ENCODE assay signal across 8 cellular contexts in genomic region chr12:122891661-122892525, GRCh38. TPM values are rescaled to one million over a fixed set of nuclear protein-coding genes. Genes with fewer than 3 reads are reported as not detected.
DNase-seq lines count a peak whose midpoint lies in the region; ATAC-seq, FAIRE-seq and TF ChIP-seq lines count a peak whose summit lies in the region.

No MANE protein-coding gene starts in this region.

- peaks cover 81% of the 10 kb centered on the region for H3K79me2 ChIP-seq in neural progenitor cell (ENCODE audit: low read depth)

- DNase-seq in COLO829 (ENCODE audit: low spot score) (peak; percentile 77), NCI-H82 treated with DMSO at 0.1 percent for 48 hours (lab: John Stamatoyannopoulos, UW; ENCODE audit: unreplicated experiment) (peak; percentile 44), neural progenitor cell (ENCODE audit: low spot score) (peak; percentile 64), pancreas (no peak), ovary (no peak)
- no peak for DNase-seq in effector memory CD8-positive, alpha-beta T cell
- no peak for DNase-seq in activated CD4-positive, alpha-beta memory T cell treated with anti-CD3 and anti-CD28 coated beads for 36 hours

- H3K36me3 ChIP-seq in neural progenitor cell (no peaks in the 10 kb centered on the region), pancreas (no peaks in the 10 kb centered on the region), ovary (no peaks in the 10 kb centered on the region)

- no peaks in the 10 kb centered on the region for H3K27me3 Mint-ChIP-seq in effector memory CD8-positive, alpha-beta T cell
- peaks cover 11% of the 10 kb centered on the region for H3K27me3 Mint-ChIP-seq in neural progenitor cell (ENCODE audit: insufficient read depth, low read depth)
- H3K27me3 Mint-ChIP-seq in activated CD4-positive, alpha-beta memory T cell treated with anti-CD3 and anti-CD28 coated beads for 36 hours: peaks cover 4% of the 10 kb centered on the region

- H3K4me1 ChIP-seq in neural progenitor cell (peaks cover 53% of the 10 kb centered on the region), pancreas (peaks cover 57 to 73% (median 60%) of the 10 kb centered on the region in 3 donors), ovary (ENCODE audit: insufficient read depth) (peaks cover 18% of the 10 kb centered on the region)

- H3K4me2 ChIP-seq in neural progenitor cell: peak overlapping the region; percentile 72

- H3K27me3 ChIP-seq in neural progenitor cell (peaks cover 42% of the 10 kb centered on the region), pancreas (no peaks in the 10 kb centered on the region), ovary (no peaks in the 10 kb centered on the region)

- H3K27ac ChIP-seq in neural progenitor cell (peak overlapping the region; percentile 40), pancreas (peak overlapping the region in 2 of 4 donors; percentile 83 to 96), ovary (no peak overlapping the region)

- no peak for ATAC-seq in effector memory CD8-positive, alpha-beta T cell (replicated peaks)
- ATAC-seq in pancreas (no peak), GM18858 (IDR thresholded peaks at IDR 0.05; ENCODE audit: unreplicated experiment) (no peak)

- TF ChIP-seq POLR2A in ovary (IDR thresholded peaks at IDR 0.05): no peak

- peaks cover 0 to 8% of the 10 kb centered on the region in 2 donors for H3K9me3 Mint-ChIP-seq in effector memory CD8-positive, alpha-beta T cell
- no peaks in the 10 kb centered on the region for H3K9me3 Mint-ChIP-seq in neural progenitor cell
- peaks cover 7% of the 10 kb centered on the region for H3K9me3 Mint-ChIP-seq in activated CD4-positive, alpha-beta memory T cell treated with anti-CD3 and anti-CD28 coated beads for 36 hours

- H3K36me3 Mint-ChIP-seq in effector memory CD8-positive, alpha-beta T cell (ENCODE audit: insufficient read depth): peaks cover 58% of the 10 kb centered on the region
- H3K36me3 Mint-ChIP-seq in neural progenitor cell: peaks cover 2% of the 10 kb centered on the region
- peaks cover 3% of the 10 kb centered on the region for H3K36me3 Mint-ChIP-seq in activated CD4-positive, alpha-beta memory T cell treated with anti-CD3 and anti-CD28 coated beads for 36 hours

- CTCF ChIA-PET in activated CD4-positive, alpha-beta memory T cell treated with anti-CD3 and anti-CD28 coated beads for 36 hours (lab: Charles Lee): interaction anchor here (0.6 to 1.4 kb wide), 2 partner anchors 11 to 59 kb away, joined by 3 to 4 read pairs; no protein-coding TSS in a partner anchor

- FAIRE-seq in pancreas (lab: Jason Lieb, UNC): no peak

- H3K4me3 Mint-ChIP-seq in effector memory CD8-positive, alpha-beta T cell: peak overlapping the region; percentile 29 to 38
- peak overlapping the region; percentile 70 for H3K4me3 Mint-ChIP-seq in neural progenitor cell
- no peak overlapping the region for H3K4me3 Mint-ChIP-seq in activated CD4-positive, alpha-beta memory T cell treated with anti-CD3 and anti-CD28 coated beads for 36 hours

- H2AFZ ChIP-seq in neural progenitor cell (replicated peaks): no peak overlapping the region

- no peak overlapping the region for H3K27ac Mint-ChIP-seq in effector memory CD8-positive, alpha-beta T cell
- H3K27ac Mint-ChIP-seq in neural progenitor cell: peak overlapping the region; percentile 81
- H3K27ac Mint-ChIP-seq in activated CD4-positive, alpha-beta memory T cell treated with anti-CD3 and anti-CD28 coated beads for 36 hours: no peak overlapping the region

- H3K9me3 ChIP-seq in neural progenitor cell (ENCODE audit: low read depth): no peaks in the 10 kb centered on the region
- H3K9me3 ChIP-seq in pancreas: no peaks in the 10 kb centered on the region
- no peaks in the 10 kb centered on the region for H3K9me3 ChIP-seq in ovary

- WGBS in pancreas, 2 donors: 56 to 59% methylated on average over 10 of the region's 10 CpGs
- 37 to 38% (median 38%) methylated on average over 10 of the region's 10 CpGs for WGBS in ovary, 3 donors

- peaks cover 29% of the 10 kb centered on the region for H3F3A ChIP-seq in neural progenitor cell (ENCODE audit: low read depth)

- peaks cover 66 to 91% of the 10 kb centered on the region in 2 donors for H3K4me1 Mint-ChIP-seq in effector memory CD8-positive, alpha-beta T cell (ENCODE audit: low read depth in 2 of 2)
- H3K4me1 Mint-ChIP-seq in neural progenitor cell: peaks cover 81% of the 10 kb centered on the region
- peaks cover 80% of the 10 kb centered on the region for H3K4me1 Mint-ChIP-seq in activated CD4-positive, alpha-beta memory T cell treated with anti-CD3 and anti-CD28 coated beads for 36 hours (ENCODE audit: low read depth)

- no peak for TF ChIP-seq EP300 in ovary (IDR thresholded peaks at IDR 0.05)

- peaks cover 82% of the 10 kb centered on the region for H4K20me1 ChIP-seq in neural progenitor cell (ENCODE audit: low read depth)

- H3K9ac ChIP-seq in neural progenitor cell: no peak overlapping the region

- intact Hi-C loops in pancreas (cut with DNase I): no loop called here
- intact Hi-C loops in activated CD4-positive, alpha-beta memory T cell treated with anti-CD3 and anti-CD28 coated beads for 36 hours (cut with micrococcal nuclease): loop anchor here (10.0 kb wide), 1 partner anchor 563 kb away; the partner anchor contains the start of gene SNRNP35
- intact Hi-C loops in ovary (cut with DNase I): no loop called here

- H3K4me3 ChIP-seq in neural progenitor cell (peak overlapping the region; percentile 34), pancreas (no peak overlapping the region), ovary (no peak overlapping the region)

- no peak for TF ChIP-seq CTCF in neural progenitor cell (IDR thresholded peaks at IDR 0.05)
- TF ChIP-seq CTCF in pancreas (IDR thresholded peaks at IDR 0.05): no peak
- no peak for TF ChIP-seq CTCF in ovary (IDR thresholded peaks at IDR 0.05)

- POLR2A ChIA-PET in activated CD4-positive, alpha-beta memory T cell treated with anti-CD3 and anti-CD28 coated beads for 36 hours (lab: Charles Lee): no interaction called here

RNA-seq across cellular contexts. Expression of gene VPS37B, which starts 4.0 kb away (rescaled TPM):
- total RNA-seq in neural progenitor cell (ENCODE audit: low replicate concordance): 19.4 and 23.9 TPM in 2 replicates
- total RNA-seq in pancreas: 10 to 100 TPM; 13.5 to 20.2 (median 17.3) TPM
- 10 to 100 TPM; 27.4 to 30.1 TPM for polyA plus RNA-seq in pancreas
- 10 to 100 TPM in 1 of 2 experiments, 1 to 10 TPM in 1; 10.0 to 10.4 TPM for total RNA-seq in activated CD4-positive, alpha-beta memory T cell treated with anti-CD3 and anti-CD28 coated beads for 36 hours
- total RNA-seq in ovary: 10 to 100 TPM; 11.1 to 44.3 (median 13.2) TPM
- 10 to 100 TPM in 1 of 2 donors, 1 to 10 TPM in 1; 9.5 to 12.1 TPM for polyA plus RNA-seq in ovary

RNA-seq across cellular contexts. Expression of gene HIP1R, which starts 56.6 kb away (rescaled TPM):
- 19.3 and 25.6 TPM in 2 replicates for total RNA-seq in neural progenitor cell (ENCODE audit: low replicate concordance)
- 10 to 100 TPM; 41.0 to 96.3 (median 47.9) TPM for total RNA-seq in pancreas
- 100 to 1,000 TPM; 158 to 206 TPM for polyA plus RNA-seq in pancreas
- 10 to 100 TPM; 19.3 to 22.2 TPM for total RNA-seq in activated CD4-positive, alpha-beta memory T cell treated with anti-CD3 and anti-CD28 coated beads for 36 hours
- 10 to 100 TPM in 5 of 7 donors, 1 to 10 TPM in 2; 9.0 to 20.2 (median 10.4) TPM for total RNA-seq in ovary
- polyA plus RNA-seq in ovary: 10 to 100 TPM in 1 of 2 donors, 1 to 10 TPM in 1; 1.4 to 11.5 TPM

Comparison
In these comparisons a context has a peak if more than half of its experiments do, and no peak if none do; other contexts are left out.
1. DNase-seq: peak in COLO829 (single experiment), NCI-H82 treated with DMSO at 0.1 percent for 48 hours (single experiment) and neural progenitor cell (single experiment); none in effector memory CD8-positive, alpha-beta T cell (0 of 3), pancreas (0 of 6), activated CD4-positive, alpha-beta memory T cell treated with anti-CD3 and anti-CD28 coated beads for 36 hours (single experiment) and ovary (0 of 5).